ENCODE assay signal across 16 cellular contexts in the genomic region with DNA sequence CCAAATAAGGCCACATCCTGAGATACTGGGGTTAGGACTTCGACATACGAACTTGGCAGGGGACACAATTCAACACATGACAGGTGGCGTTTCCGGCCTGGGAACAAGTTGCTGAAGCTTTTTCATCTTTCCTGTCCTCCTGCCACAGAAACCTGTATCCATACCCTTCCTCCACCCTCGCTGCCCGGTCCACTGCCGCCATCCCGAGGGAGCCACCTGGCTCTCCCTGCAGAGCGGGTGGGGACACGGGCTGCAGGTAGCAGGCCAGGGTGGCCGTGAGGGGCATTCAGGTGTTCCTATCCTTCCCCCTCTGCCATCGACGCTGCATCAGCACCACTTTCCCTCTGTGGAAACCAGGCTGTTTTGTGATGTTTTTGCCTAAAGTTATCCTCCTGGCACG.
DNase-seq lines count a peak whose midpoint lies in the region; ATAC-seq and TF ChIP-seq lines count a peak whose summit lies in the region.
"Had no signal": no experiment of that assay in that cellular context is flagged by ENCODE, and none has a peak within 500 bp of the region (broad histone marks: within the 10 kb centered on the region; RNA-seq: fewer than 3 reads in every experiment).

No MANE protein-coding gene starts in this region.

- TF ChIP-seq POLR2A in esophagus muscularis mucosa (IDR thresholded peaks at IDR 0.05; ENCODE audit: low read depth): no peak

- DNase-seq in esophagus muscularis mucosa (ENCODE audit: extremely low spot score): peak; percentile 7
- peak; percentile 73 for DNase-seq in osteocyte (ENCODE audit: extremely low spot score, unreplicated experiment)
- no peak for DNase-seq in A673 (ENCODE audit: low spot score)
- DNase-seq: 8988T; AML-193; Caco-2; Calu3; CD4-positive, alpha-beta T cell; CD8-positive, alpha-beta T cell; DMS79 treated with DMSO at 0.1 percent for 48 hours; GF-D8 had no signal

- H3K4me3 ChIP-seq in esophagus muscularis mucosa: no peak overlapping the region
- no peak overlapping the region for H3K4me3 ChIP-seq in A673 (ENCODE audit: low read depth, low read length, poor library complexity, severe bottlenecking)

- H3K9me3 ChIP-seq in esophagus muscularis mucosa (no peaks in the 10 kb centered on the region), A673 (ENCODE audit: low read depth, low read length, poor library complexity, severe bottlenecking) (no peaks in the 10 kb centered on the region)
- H3K9me3 ChIP-seq: Caco-2 had no signal

- TF ChIP-seq EP300 in esophagus muscularis mucosa (IDR thresholded peaks at IDR 0.05): no peak

- POLR2A ChIA-PET in A673 (lab: Charles Lee; ENCODE audit: low non-redundant PET): no interaction called here

- no peaks in the 10 kb centered on the region for H3K9me3 Mint-ChIP-seq in osteocyte (ENCODE audit: unreplicated experiment)
- H3K9me3 Mint-ChIP-seq: CD4-positive, alpha-beta T cell; CD8-positive, alpha-beta T cell had no signal

- H3K4me1 ChIP-seq in esophagus muscularis mucosa (peaks cover 0 to 20% (median 13%) of the 10 kb centered on the region in 4 donors), A673 (ENCODE audit: insufficient read depth, low read length, poor library complexity, severe bottlenecking) (no peaks in the 10 kb centered on the region)
- H3K4me1 ChIP-seq: Caco-2 had no signal

- H3K27me3 Mint-ChIP-seq in osteocyte (ENCODE audit: unreplicated experiment): peaks cover 5% of the 10 kb centered on the region

- H3K27me3 ChIP-seq in esophagus muscularis mucosa (no peaks in the 10 kb centered on the region), A673 (replicated peaks; ENCODE audit: insufficient read depth, low read depth, low read length, poor library complexity) (peaks cover 29% of the 10 kb centered on the region)
- H3K27me3 ChIP-seq: BLaER1 treated with 17β-estradiol and CSF1 and Interleukin-3, amounts not matched to agents 10 nM and 100 nM had no signal

- TF ChIP-seq CTCF in esophagus muscularis mucosa (IDR thresholded peaks at IDR 0.05): no peak
- no peak for TF ChIP-seq CTCF in osteocyte (IDR thresholded peaks at IDR 0.05)
- TF ChIP-seq CTCF in A673 (conservative IDR thresholded peaks at IDR 0.05; ENCODE audit: low read depth, low read length): no peak

- H3K27ac ChIP-seq in esophagus muscularis mucosa (replicated peaks in 1 of 4) (no peak overlapping the region), A673 (ENCODE audit: low read depth, low read length, poor library complexity, severe bottlenecking) (no peak overlapping the region)
- H3K27ac ChIP-seq: BLaER1 treated with 17β-estradiol and CSF1 and Interleukin-3, amounts not matched to agents 10 nM and 100 nM; C4-2B had no signal

- CTCF ChIA-PET in A673 (lab: Charles Lee): no interaction called here

- 93% methylated on average over 14 of the region's 14 CpGs for WGBS in esophagus muscularis mucosa

- no peak overlapping the region for H3K4me3 Mint-ChIP-seq in osteocyte (ENCODE audit: unreplicated experiment)
- H3K4me3 Mint-ChIP-seq: B cell; CD4-positive, alpha-beta T cell; CD8-positive, alpha-beta T cell had no signal

- ATAC-seq in HG02678 (IDR thresholded peaks at IDR 0.05; ENCODE audit: unreplicated experiment) (no peak), GM19324 (IDR thresholded peaks at IDR 0.05; ENCODE audit: low FRiP score, unreplicated experiment) (no peak)
- ATAC-seq: CD8-positive, alpha-beta T cell had no signal

- no TSS peak for BruUV-seq in A673 (replicated peaks; lab: Mats Ljungman, UMichigan)

- no peaks in the 10 kb centered on the region for H3K4me1 Mint-ChIP-seq in osteocyte (ENCODE audit: unreplicated experiment)

- H3K36me3 ChIP-seq in esophagus muscularis mucosa: no peaks in the 10 kb centered on the region
- no peaks in the 10 kb centered on the region for H3K36me3 ChIP-seq in A673 (ENCODE audit: insufficient read depth, low read length, poor library complexity, severe bottlenecking)

- intact Hi-C loops in esophagus muscularis mucosa (cut with DNase I): no loop called here
- intact Hi-C loops in A673 (cut with micrococcal nuclease; ENCODE audit: unreplicated experiment): no loop called here

- no peaks in the 10 kb centered on the region for H3K36me3 Mint-ChIP-seq in osteocyte (ENCODE audit: unreplicated experiment)
- H3K36me3 Mint-ChIP-seq: CD8-positive, alpha-beta T cell had no signal

- H3K27ac Mint-ChIP-seq in osteocyte (ENCODE audit: unreplicated experiment): no peak overlapping the region
- H3K27ac Mint-ChIP-seq: B cell; CD4-positive, alpha-beta T cell; CD8-positive, alpha-beta T cell had no signal
